8 cellular contexts compared by ENCODE assay signal in genomic region chr5:135332519-135333150, GRCh38.
A peak's percentile ranks its signal among the peaks of the same experiment; 100 is the strongest.
DNase-seq lines count a peak whose midpoint lies in the region; ATAC-seq and TF ChIP-seq lines count a peak whose summit lies in the region.

No MANE protein-coding gene starts in this region.

- no peak overlapping the region for H3K27ac ChIP-seq in fibroblast of lung (ENCODE audit: insufficient read depth, low read length)

- H3K36me3 ChIP-seq in fibroblast of lung (ENCODE audit: control insufficient read depth, insufficient read depth, low read length) = peaks cover 10% of the 10 kb centered on the region

- peaks cover 43% of the 10 kb centered on the region for H3K4me1 Mint-ChIP-seq in progenitor cell of endocrine pancreas (ENCODE audit: low read depth)

- H3K27me3 ChIP-seq in fibroblast of lung (ENCODE audit: control insufficient read depth, insufficient read depth, low read length) = no peaks in the 10 kb centered on the region

- peak; percentile 57 to 63 for TF ChIP-seq CTCF in fibroblast of lung (conservative IDR thresholded peaks at IDR 0.05 in 1 of 2, IDR thresholded peaks at IDR 0.05 in 1 of 2; ENCODE audit: low read depth in 1 of 2, low read length in 2 of 2)
- peak; percentile 68 for TF ChIP-seq CTCF in progenitor cell of endocrine pancreas (IDR thresholded peaks at IDR 0.05; ENCODE audit: unreplicated experiment)

- H3K9me3 ChIP-seq in fibroblast of lung (ENCODE audit: control insufficient read depth, insufficient read depth, low read depth, low read length) = no peaks in the 10 kb centered on the region

- H3K4me2 ChIP-seq in fibroblast of lung (ENCODE audit: extremely low read depth, insufficient read depth, low read length) = no peak overlapping the region

- H3K79me2 ChIP-seq in fibroblast of lung (ENCODE audit: control insufficient read depth, insufficient read depth, low read length) = no peaks in the 10 kb centered on the region

- H3K4me3 Mint-ChIP-seq in progenitor cell of endocrine pancreas (ENCODE audit: low read depth) = peak overlapping the region; percentile 10

- no peak overlapping the region for H2AFZ ChIP-seq in fibroblast of lung (ENCODE audit: low read length)

- H3K36me3 Mint-ChIP-seq in progenitor cell of endocrine pancreas (ENCODE audit: insufficient read depth) = peaks cover 10% of the 10 kb centered on the region

- DNase-seq in DMS79 treated with DMSO at 0.1 percent for 48 hours (lab: John Stamatoyannopoulos, UW) (peak; percentile 35), DMS79 (lab: John Stamatoyannopoulos, UW) (no peak), HuH-7 (ENCODE audit: low spot score) (peak; percentile 79), SHP77 (lab: John Stamatoyannopoulos, UW) (peak; percentile 44 to 58), fibroblast of lung (ENCODE audit: low read depth in 2 of 2) (peak; percentile 57 to 85), progenitor cell of endocrine pancreas (ENCODE audit: low spot score, unreplicated experiment) (no peak)

- H4K20me1 ChIP-seq in fibroblast of lung (ENCODE audit: control insufficient read depth, extremely low read depth, insufficient read depth, low read length) = no peaks in the 10 kb centered on the region

- H3K27me3 Mint-ChIP-seq in progenitor cell of endocrine pancreas = no peaks in the 10 kb centered on the region

- H3K4me1 ChIP-seq in fibroblast of lung (ENCODE audit: control insufficient read depth, extremely low read depth, insufficient read depth, low read length) = no peaks in the 10 kb centered on the region

- no peaks in the 10 kb centered on the region for H3K9me3 Mint-ChIP-seq in progenitor cell of endocrine pancreas (ENCODE audit: low read depth)

- no peak overlapping the region for H3K27ac Mint-ChIP-seq in progenitor cell of endocrine pancreas

- H3K9ac ChIP-seq in fibroblast of lung (ENCODE audit: insufficient read depth, low read length) = no peak overlapping the region

- ATAC-seq in GM21526 (IDR thresholded peaks at IDR 0.05; ENCODE audit: low FRiP score, unreplicated experiment) = no peak
- ATAC-seq in GM21723 (IDR thresholded peaks at IDR 0.05; ENCODE audit: unreplicated experiment) = no peak

- H3K4me3 ChIP-seq in fibroblast of lung (replicated peaks in 1 of 4; ENCODE audit: control extremely low read depth in 1 of 4, insufficient read depth in 1 of 4, low read depth in 3 of 4, low read length in 4 of 4) = no peak overlapping the region

Comparison
In these comparisons a context has a peak if more than half of its experiments do, and no peak if none do; other contexts are left out.
1. DNase-seq: peak in DMS79 treated with DMSO at 0.1 percent for 48 hours (single experiment), HuH-7 (single experiment), SHP77 (2 of 2) and fibroblast of lung (2 of 2); none in DMS79 (single experiment) and progenitor cell of endocrine pancreas (single experiment).